ENCODE assay signal across 15 cellular contexts in genomic region chrX:69313622-69314290, GRCh38.
"Had no signal": no experiment of that assay in that cellular context is flagged by ENCODE, and none has a peak within 500 bp of the region (broad histone marks: within the 10 kb centered on the region; RNA-seq: fewer than 3 reads in every experiment).

No MANE protein-coding gene starts in this region.

- H3K4me3 ChIP-seq: breast epithelium, esophagus squamous epithelium, sigmoid colon had no signal

- H3K27me3 ChIP-seq: esophagus squamous epithelium, sigmoid colon had no signal

- H3K36me3 ChIP-seq: breast epithelium, esophagus squamous epithelium, sigmoid colon had no signal

- H3K4me3 Mint-ChIP-seq: activated CD4-positive, alpha-beta T cell treated with anti-CD3 and anti-CD28 coated beads, Interleukin-2, amount 10 ng/mL, durations not matched to agents 7 days and 5 days; activated T-helper 1 cell treated with anti-CD3 and anti-CD28 coated beads, Interleukin-12 subunit alpha, Interleukin-12 subunit beta, Interleukin-2, Interleukin-4 antibody, amounts not matched to agents 30 ng/mL and 10 ng/mL and 1 ng/mL, durations not matched to agents 14 hours and 24 hours and 36 hours; T-helper 2 cell treated with Interferon-gamma antibody and Interleukin-4, amounts not matched to agents 5 μg/mL and 100 μg/mL, for 36 hours had no signal

- DNase-seq: activated CD4-positive, alpha-beta T cell treated with anti-CD3 and anti-CD28 coated beads, Interleukin-2, amount 10 ng/mL, durations not matched to agents 7 days and 5 days; activated naive CD4-positive, alpha-beta T cell treated with Interleukin-2 at 50 U/mL for 16 hours; aorta; esophagus squamous epithelium; hippocampal formation; mesendoderm; sigmoid colon; stimulated activated CD4-positive, alpha-beta T cell treated with anti-CD3 and anti-CD28 coated beads, Interleukin-12 subunit alpha, Interleukin-12 subunit beta, amount 100 ng/mL, for 4 hours; stimulated activated CD4-positive, alpha-beta T cell treated with anti-CD3 and anti-CD28 coated beads, Interleukin-2, amount 100 ng/mL, for 24 hours had no signal

- FAIRE-seq: endometrium, keratinocyte, urothelium cell line had no signal

- H3K27ac Mint-ChIP-seq: activated CD4-positive, alpha-beta T cell treated with anti-CD3 and anti-CD28 coated beads, Interleukin-2, amount 10 ng/mL, durations not matched to agents 7 days and 5 days; activated T-helper 1 cell treated with anti-CD3 and anti-CD28 coated beads, Interleukin-12 subunit alpha, Interleukin-12 subunit beta, Interleukin-2, Interleukin-4 antibody, amounts not matched to agents 30 ng/mL and 10 ng/mL and 1 ng/mL, durations not matched to agents 14 hours and 24 hours and 36 hours; T-helper 2 cell treated with Interferon-gamma antibody and Interleukin-4, amounts not matched to agents 5 μg/mL and 100 μg/mL, for 36 hours had no signal

- H3K9me3 ChIP-seq: breast epithelium, esophagus squamous epithelium, sigmoid colon had no signal

- H3K4me1 Mint-ChIP-seq: activated CD4-positive, alpha-beta T cell treated with anti-CD3 and anti-CD28 coated beads, Interleukin-2, amount 10 ng/mL, durations not matched to agents 7 days and 5 days had no signal

- H3K9me3 Mint-ChIP-seq: activated CD4-positive, alpha-beta T cell treated with anti-CD3 and anti-CD28 coated beads, Interleukin-2, amount 10 ng/mL, durations not matched to agents 7 days and 5 days; activated T-helper 1 cell treated with anti-CD3 and anti-CD28 coated beads, Interleukin-12 subunit alpha, Interleukin-12 subunit beta, Interleukin-2, Interleukin-4 antibody, amounts not matched to agents 30 ng/mL and 10 ng/mL and 1 ng/mL, durations not matched to agents 14 hours and 24 hours and 36 hours; T-helper 2 cell treated with Interferon-gamma antibody and Interleukin-4, amounts not matched to agents 5 μg/mL and 100 μg/mL, for 36 hours had no signal

- H3K4me1 ChIP-seq: breast epithelium, sigmoid colon had no signal

- H3K27ac ChIP-seq: breast epithelium, esophagus squamous epithelium, sigmoid colon had no signal
